8 cellular contexts compared by ENCODE assay signal in the genomic region with DNA sequence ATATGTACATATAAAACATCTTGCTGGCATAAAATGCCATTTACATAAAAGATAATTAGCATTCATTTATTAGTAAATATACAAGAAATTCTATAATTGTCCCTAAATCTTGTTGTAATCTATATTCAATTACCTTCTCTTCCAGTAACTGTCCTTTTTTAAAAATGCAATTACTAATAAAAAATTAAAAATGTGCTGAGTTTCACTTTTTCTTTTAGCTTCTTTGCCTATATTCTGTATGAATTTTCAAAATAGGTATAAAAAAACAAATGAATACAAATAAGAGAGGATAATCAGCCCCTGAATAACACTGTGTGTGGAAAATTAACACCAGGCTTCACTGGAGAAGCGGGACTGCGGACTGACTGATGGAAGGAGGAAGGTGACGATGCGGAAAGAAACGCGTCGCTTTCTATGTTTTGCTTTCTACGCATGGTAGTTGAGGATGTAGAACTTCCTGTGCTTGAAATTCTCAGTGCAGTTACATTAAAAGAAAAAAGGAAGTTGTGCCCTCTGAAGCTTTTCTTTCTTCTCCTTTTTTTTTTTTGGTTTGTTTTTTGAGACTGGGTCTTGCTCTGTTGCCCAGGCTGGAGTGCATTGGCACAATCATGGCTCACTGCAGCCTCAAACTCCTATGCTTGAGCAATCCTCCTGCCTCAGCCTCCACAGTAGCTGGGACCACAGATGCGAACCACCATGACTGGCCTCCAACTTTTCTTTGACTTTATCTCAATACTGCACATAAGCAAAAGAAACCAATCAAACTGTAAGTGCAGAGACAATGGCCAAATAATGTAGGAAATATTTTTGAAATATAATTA. TPM values are rescaled to one million over a fixed set of nuclear protein-coding genes. Genes with fewer than 3 reads are reported as not detected.
A peak's percentile ranks its signal among the peaks of the same experiment; 100 is the strongest.
DNase-seq lines count a peak whose midpoint lies in the region; ATAC-seq and TF ChIP-seq lines count a peak whose summit lies in the region.

No MANE protein-coding gene starts in this region.

- CTCF ChIA-PET in PC-3 (lab: Charles Lee), result no interaction called here

- peak; percentile 62 for ATAC-seq in Right ventricle myocardium superior (ENCODE audit: poor library complexity)
- ATAC-seq in Right ventricle myocardium inferior, result no peak
- ATAC-seq in HG03432 (IDR thresholded peaks at IDR 0.05; ENCODE audit: unreplicated experiment), result peak; percentile 85
- peak in 1 of 2 donors; percentile 41 for ATAC-seq in activated T-cell treated with anti-CD3 and anti-CD28 coated beads, Interleukin-2, amount 50 U/mL, for 4 hours
- no peak for ATAC-seq in PC-3

- H3K9me2 ChIP-seq in PC-3 (replicated peaks; ENCODE audit: low read length), result no peaks in the 10 kb centered on the region

- no peak overlapping the region for H3K27ac ChIP-seq in smooth muscle cell (ENCODE audit: low read depth)
- no peak overlapping the region for H3K27ac ChIP-seq in PC-3 (ENCODE audit: low read length)

- peaks cover 17% of the 10 kb centered on the region for H3K4me1 Mint-ChIP-seq in activated T-cell treated with anti-CD3 and anti-CD28 coated beads, Interleukin-2, amount 50 U/mL, for 4 hours (ENCODE audit: low read depth)

- POLR2A ChIA-PET in PC-3 (lab: Charles Lee; ENCODE audit: unreplicated experiment), result no interaction called here

- H3K9ac ChIP-seq in smooth muscle cell (ENCODE audit: low read depth), result no peak overlapping the region
- H3K9ac ChIP-seq in PC-3 (ENCODE audit: low read length), result no peak overlapping the region

- WGBS in smooth muscle cell (ENCODE audit: low lambda C conversion rate), result 96% methylated on average over 9 of the region's 9 CpGs

- H3F3A ChIP-seq in smooth muscle cell (ENCODE audit: low read depth) (no peaks in the 10 kb centered on the region), PC-3 (ENCODE audit: low read length, unreplicated experiment) (no peaks in the 10 kb centered on the region)

- H3K9me3 Mint-ChIP-seq in activated T-cell treated with anti-CD3 and anti-CD28 coated beads, Interleukin-2, amount 50 U/mL, for 4 hours, result no peaks in the 10 kb centered on the region

- H3K4me1 ChIP-seq in smooth muscle cell (ENCODE audit: low read depth) (peaks cover 6% of the 10 kb centered on the region), PC-3 (ENCODE audit: insufficient read depth, low read length) (peaks cover 4% of the 10 kb centered on the region)

- H3K27me3 Mint-ChIP-seq in activated T-cell treated with anti-CD3 and anti-CD28 coated beads, Interleukin-2, amount 50 U/mL, for 4 hours (ENCODE audit: low read depth), result peaks cover 10% of the 10 kb centered on the region

- DNase-seq in Right ventricle myocardium superior (no peak), Right ventricle myocardium inferior (ENCODE audit: missing footprints) (no peak), smooth muscle cell (lab: John Stamatoyannopoulos, UW; ENCODE audit: unreplicated experiment) (no peak), PC-3 (no peak), NCI-H2227 (lab: John Stamatoyannopoulos, UW; ENCODE audit: unreplicated experiment) (no peak)
- peak; percentile 10 for DNase-seq in activated T-cell treated with anti-CD3 and anti-CD28 coated beads, Interleukin-2, amount 50 U/mL, for 4 hours
- DNase-seq in stimulated activated CD8-positive, alpha-beta memory T cell treated with anti-CD3 and anti-CD28 coated beads, Interleukin-7, amount 100 ng/mL, for 4 hours (ENCODE audit: low read depth in 2 of 2), result peak; percentile 10 to 11

- H3K27me3 ChIP-seq in smooth muscle cell (ENCODE audit: low read depth) (no peaks in the 10 kb centered on the region), PC-3 (ENCODE audit: low read length) (no peaks in the 10 kb centered on the region)

- H3K4me3 Mint-ChIP-seq in activated T-cell treated with anti-CD3 and anti-CD28 coated beads, Interleukin-2, amount 50 U/mL, for 4 hours, result peak overlapping the region; percentile 82

- no TSS peak for BruUV-seq in PC-3 (replicated peaks; lab: Mats Ljungman, UMichigan)

- H3K4me2 ChIP-seq in smooth muscle cell, result no peak overlapping the region
- H3K4me2 ChIP-seq in PC-3 (ENCODE audit: low read length), result no peak overlapping the region

- no peak for TF ChIP-seq CTCF in smooth muscle cell (IDR thresholded peaks at IDR 0.05; ENCODE audit: borderline replicate concordance, insufficient read depth, poor library complexity, severe bottlenecking)
- TF ChIP-seq CTCF in PC-3 (conservative IDR thresholded peaks at IDR 0.05; ENCODE audit: low read depth, low read length), result no peak

- no peak overlapping the region for H2AFZ ChIP-seq in smooth muscle cell (ENCODE audit: low read depth)
- H2AFZ ChIP-seq in PC-3 (ENCODE audit: low read length), result no peak overlapping the region

- no peaks in the 10 kb centered on the region for H3K36me3 ChIP-seq in smooth muscle cell (ENCODE audit: low read depth)
- H3K36me3 ChIP-seq in PC-3 (ENCODE audit: low read depth, low read length), result no peaks in the 10 kb centered on the region

- H3K4me3 ChIP-seq in smooth muscle cell (no peak overlapping the region), PC-3 (ENCODE audit: low read length) (no peak overlapping the region)

- no peaks in the 10 kb centered on the region for H3K9me3 ChIP-seq in smooth muscle cell (replicated peaks; ENCODE audit: low read depth)
- H3K9me3 ChIP-seq in PC-3 (ENCODE audit: low read length), result no peaks in the 10 kb centered on the region

- H3K36me3 Mint-ChIP-seq in activated T-cell treated with anti-CD3 and anti-CD28 coated beads, Interleukin-2, amount 50 U/mL, for 4 hours (ENCODE audit: insufficient read depth), result no peaks in the 10 kb centered on the region

- H4K20me1 ChIP-seq in smooth muscle cell (ENCODE audit: low read depth) (no peaks in the 10 kb centered on the region), PC-3 (ENCODE audit: low read length) (no peaks in the 10 kb centered on the region)

- H3K79me2 ChIP-seq in smooth muscle cell (ENCODE audit: low read depth) (no peaks in the 10 kb centered on the region), PC-3 (ENCODE audit: low read length) (no peaks in the 10 kb centered on the region)

- intact Hi-C loops in Right ventricle myocardium superior (cut with DNase I) (no loop called here), Right ventricle myocardium inferior (cut with DNase I) (no loop called here), PC-3 (cut with micrococcal nuclease) (no loop called here)

RNA-seq across cellular contexts. Expression of a gene that starts 7.4 kb away (rescaled TPM):
- total RNA-seq in Right ventricle myocardium superior (64.9 TPM), Right ventricle myocardium inferior (68.3 TPM), smooth muscle cell (66.3 and 71.2 TPM in 2 replicates), PC-3 (2014; rRNA removed) (17.0 and 17.1 TPM in 2 replicates)
- 10 to 100 TPM; 29.3 to 33.3 (median 30.8) TPM for total RNA-seq in activated T-cell treated with anti-CD3 and anti-CD28 coated beads, Interleukin-2, amount 50 U/mL, for 4 hours
- 27.7 and 33.7 TPM in 2 replicates for polyA plus RNA-seq in smooth muscle cell

Comparison
In these comparisons a context has a peak if more than half of its experiments do, and no peak if none do; other contexts are left out.
1. ATAC-seq: peak in Right ventricle myocardium superior (single experiment) and HG03432 (single experiment); none in Right ventricle myocardium inferior (single experiment) and PC-3 (single experiment).
2. DNase-seq: peak in activated T-cell treated with anti-CD3 and anti-CD28 coated beads, Interleukin-2, amount 50 U/mL, for 4 hours (single experiment) and stimulated activated CD8-positive, alpha-beta memory T cell treated with anti-CD3 and anti-CD28 coated beads, Interleukin-7, amount 100 ng/mL, for 4 hours (2 of 2); none in Right ventricle myocardium superior (single experiment), Right ventricle myocardium inferior (single experiment), smooth muscle cell (single experiment), PC-3 (single experiment) and NCI-H2227 (single experiment).